8 cellular contexts compared by ENCODE assay signal in the genomic region with DNA sequence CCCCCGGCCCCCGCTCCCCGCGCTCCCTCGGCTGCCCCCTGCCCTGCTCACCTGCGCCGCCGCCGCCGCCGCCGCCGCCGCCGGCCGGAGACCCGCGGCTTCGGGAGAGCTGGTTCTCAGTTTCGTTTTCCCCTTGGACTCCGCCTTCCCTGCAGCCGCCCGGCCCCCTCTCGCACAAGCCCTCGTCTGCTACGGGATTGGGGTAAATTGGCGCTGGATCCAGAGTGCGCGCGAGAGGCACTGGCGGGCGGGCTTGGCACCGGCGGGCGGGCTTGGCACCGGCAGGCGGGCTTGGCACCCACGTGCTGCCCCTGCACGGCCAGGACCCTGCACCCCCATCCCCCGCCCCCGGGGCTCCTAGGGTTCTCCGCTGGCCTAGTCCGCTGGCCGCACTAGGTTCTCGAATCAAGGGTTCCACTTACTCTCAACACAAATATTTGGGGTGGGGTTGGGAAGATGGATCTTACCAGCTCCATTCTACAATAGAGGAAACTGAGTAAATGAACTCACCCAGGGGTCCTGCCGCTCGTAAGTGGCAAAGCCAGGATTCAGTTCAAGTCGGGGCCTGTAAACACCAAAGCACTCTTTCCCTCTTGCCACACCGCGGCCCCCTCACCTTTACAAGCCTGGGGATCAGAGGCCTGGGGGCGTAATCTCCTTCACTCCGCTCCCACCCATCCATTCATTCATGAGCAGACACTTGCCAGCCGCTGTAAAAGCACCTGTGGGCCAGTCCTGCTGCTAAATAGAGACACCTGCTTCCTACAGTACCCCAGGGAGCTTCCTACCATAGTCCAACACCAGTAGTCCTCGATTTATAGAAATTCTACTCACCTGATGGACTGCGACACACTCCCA. TPM values are rescaled to one million over a fixed set of nuclear protein-coding genes. Genes with fewer than 3 reads are reported as not detected.
DNase-seq lines count a peak whose midpoint lies in the region; ATAC-seq, FAIRE-seq and TF ChIP-seq lines count a peak whose summit lies in the region.

A gene (minus strand): TSS at position 124 of the 858 bp plus-strand sequence. CDS start 9,174 bp downstream, outside the sequence.

- WGBS in mammary epithelial cell (ENCODE audit: low coverage, missing lambda C conversion rate): 8% methylated on average over 36 of the region's 55 CpGs
- 5 to 6% (median 5%) methylated on average over 41 to 55 of the region's 55 CpGs for WGBS in small intestine, 3 donors

- in situ Hi-C loops in mammary epithelial cell (cut with MboI; ENCODE audit: low sequenced_read_pairs in 2 of 2): no loop called here

- no peak for FAIRE-seq in small intestine (lab: Jason Lieb, UNC)

- ATAC-seq in GM18873 (IDR thresholded peaks at IDR 0.05; ENCODE audit: low FRiP score, unreplicated experiment) (peak; percentile 84), HG03108 (IDR thresholded peaks at IDR 0.05; ENCODE audit: unreplicated experiment) (peak; percentile 89)

- H3K27me3 ChIP-seq in WERI-Rb-1 (ENCODE audit: insufficient read depth, low read depth, severe bottlenecking): no peaks in the 10 kb centered on the region
- no peaks in the 10 kb centered on the region for H3K27me3 ChIP-seq in mammary epithelial cell (ENCODE audit: insufficient read depth, low read length)
- no peaks in the 10 kb centered on the region for H3K27me3 ChIP-seq in small intestine (ENCODE audit: control insufficient read depth in 2 of 2, insufficient read depth in 2 of 2, low read length in 2 of 2)

- peak within 1 kb of the TSS; percentile 93 for H3K27ac ChIP-seq in WERI-Rb-1
- H3K27ac ChIP-seq in mammary epithelial cell (ENCODE audit: insufficient read depth, low read depth, low read length): peak within 1 kb of the TSS; percentile 79
- H3K27ac ChIP-seq in small intestine (ENCODE audit: low read depth in 1 of 2, low read length in 1 of 2): peak within 1 kb of the TSS; percentile 66 to 92

- H3K4me1 ChIP-seq in mammary epithelial cell (ENCODE audit: insufficient read depth, low read length) (peaks cover 17% of the 10 kb centered on the region), small intestine (ENCODE audit: control insufficient read depth in 2 of 2, insufficient read depth in 1 of 2, low read depth in 1 of 2, low read length in 1 of 2) (peaks cover 2 to 5% of the 10 kb centered on the region in 2 donors)

- BruUV-seq in mammary epithelial cell (replicated peaks; lab: Mats Ljungman, UMichigan): TSS peak; percentile 39

- peak within 1 kb of the TSS; percentile 86 for H3K9ac ChIP-seq in mammary epithelial cell (ENCODE audit: insufficient read depth, low read length)

- CTCF ChIA-PET in AG04449 (lab: Yijun Ruan, JAX) (interaction anchor here (1.1 to 4.3 kb wide), 3 partner anchors 11 to 70 kb away, joined by 3 to 48 read pairs (median 4); no protein-coding TSS in a partner anchor), mammary epithelial cell (lab: Charles Lee; ENCODE audit: low non-redundant PET) (interaction anchor here (0.7 kb wide), 1 partner anchor 220 kb away, joined by 5 read pairs; no protein-coding TSS in a partner anchor)

- intact Hi-C loops in mammary epithelial cell (cut with micrococcal nuclease): loop anchor here (5.0 kb wide), 1 partner anchor 40 kb away; a partner anchor contains a TSS

- dilution Hi-C loops in mammary epithelial cell (cut with HindIII; ENCODE audit: low sequenced_read_pairs): loop anchor here (5.0 kb wide), 1 partner anchor 80 kb away; no protein-coding TSS in a partner anchor

- no peaks in the 10 kb centered on the region for H4K20me1 ChIP-seq in mammary epithelial cell (ENCODE audit: insufficient read depth, low read length)

- TF ChIP-seq CTCF in AG04449 (IDR thresholded peaks at IDR 0.05; ENCODE audit: insufficient read depth, low read length, missing control alignments) (no peak), WERI-Rb-1 (IDR thresholded peaks at IDR 0.05; ENCODE audit: low read depth, low read length) (no peak), mammary epithelial cell (conservative IDR thresholded peaks at IDR 0.05 in 1 of 2, IDR thresholded peaks at IDR 0.05 in 1 of 2; ENCODE audit: extremely low read depth in 1 of 2, insufficient read depth in 1 of 2, low read depth in 1 of 2, low read length in 2 of 2) (no peak)

- POLR2A ChIA-PET in AG04449 (lab: Yijun Ruan, JAX): interaction anchor here (0.6 kb wide), 2 partner anchors 25 to 720 kb away, joined by 3 to 4 read pairs; no protein-coding TSS in a partner anchor

- H3K9me3 ChIP-seq in WERI-Rb-1 (ENCODE audit: severe bottlenecking) (no peaks in the 10 kb centered on the region), mammary epithelial cell (replicated peaks; ENCODE audit: insufficient read depth, low read length) (no peaks in the 10 kb centered on the region), small intestine (ENCODE audit: control insufficient read depth, low read depth) (no peaks in the 10 kb centered on the region)

- peaks cover 50% of the 10 kb centered on the region for H3K79me2 ChIP-seq in mammary epithelial cell (ENCODE audit: insufficient read depth, low read length)

- H3K4me2 ChIP-seq in mammary epithelial cell (ENCODE audit: insufficient read depth, low read depth, low read length): peak within 1 kb of the TSS; percentile 94

- H3K4me3 ChIP-seq in AG04449 (ENCODE audit: low read depth, low read length) (peak within 1 kb of the TSS; percentile 78), WERI-Rb-1 (ENCODE audit: low read depth, low read length) (peak within 1 kb of the TSS; percentile 87), mammary epithelial cell (replicated peaks in 1 of 3; ENCODE audit: insufficient read depth in 1 of 3, low read depth in 2 of 3, low read length in 3 of 3) (peak within 1 kb of the TSS; percentile 80 to 96 (median 94)), small intestine (ENCODE audit: low read depth in 1 of 2, low read length in 2 of 2) (peak within 1 kb of the TSS; percentile 93 to 95)

- H2AFZ ChIP-seq in mammary epithelial cell (ENCODE audit: low read depth, low read length): peak within 1 kb of the TSS; percentile 98

- no peak for DNase-seq in AG04449 (ENCODE audit: low read depth, low spot score)
- DNase-seq in NCI-H2196 (lab: John Stamatoyannopoulos, UW; ENCODE audit: unreplicated experiment): peak; percentile 86
- peak; percentile 91 for DNase-seq in WERI-Rb-1
- DNase-seq in mammary epithelial cell: peak; percentile 84
- DNase-seq in iPS-NIHi11 (ENCODE audit: low spot score): peak; percentile 97
- peak; percentile 83 for DNase-seq in small intestine

- H3K36me3 ChIP-seq in WERI-Rb-1: peaks cover 19% of the 10 kb centered on the region
- no peaks in the 10 kb centered on the region for H3K36me3 ChIP-seq in mammary epithelial cell (ENCODE audit: insufficient read depth, low read length)
- H3K36me3 ChIP-seq in small intestine (ENCODE audit: control insufficient read depth in 2 of 2, insufficient read depth in 2 of 2, low read length in 2 of 2): no peaks in the 10 kb centered on the region

RNA-seq across cellular contexts. Expression of the gene that starts here (rescaled TPM):
- total RNA-seq in mammary epithelial cell: 10 to 100 TPM; 30.3 to 38.7 TPM
- polyA plus RNA-seq in mammary epithelial cell: 11.1 TPM
- 25.4 TPM for polyA minus RNA-seq in mammary epithelial cell
- 10 to 100 TPM in 1 of 3 donors, 1 to 10 TPM in 2; 4.3 to 10.8 (median 5.8) TPM for polyA plus RNA-seq in small intestine
